1 cellular context compared by ENCODE assay signal in genomic region chr3:134341391-134341790, GRCh38.
TF ChIP-seq lines count a peak whose summit lies in the region.

No MANE protein-coding gene starts in this region.

TF ChIP-seq in GM23338, 12 proteins besides CTCF, POLR2A, EP300 and RAD21:
- no peak for TF ChIP-seq STAT1 (IDR thresholded peaks at IDR 0.05; ENCODE audit: unreplicated experiment)
- TF ChIP-seq EZH2 (IDR thresholded peaks at IDR 0.05; ENCODE audit: low read depth, unreplicated experiment): no peak
- TF ChIP-seq EZH2phosphoT487 (IDR thresholded peaks at IDR 0.05; ENCODE audit: unreplicated experiment): no peak
- no peak for TF ChIP-seq POLR2AphosphoS5 (IDR thresholded peaks at IDR 0.05; ENCODE audit: low read depth)
- TF ChIP-seq NANOG (IDR thresholded peaks at IDR 0.05; ENCODE audit: borderline replicate concordance): no peak
- TF ChIP-seq ZNF331 (CRISPR knock-in tag; IDR thresholded peaks at IDR 0.05; ENCODE audit: low read depth): no peak
- TF ChIP-seq JUNB (IDR thresholded peaks at IDR 0.05; ENCODE audit: unreplicated experiment): no peak
- TF ChIP-seq, protein P1, sequence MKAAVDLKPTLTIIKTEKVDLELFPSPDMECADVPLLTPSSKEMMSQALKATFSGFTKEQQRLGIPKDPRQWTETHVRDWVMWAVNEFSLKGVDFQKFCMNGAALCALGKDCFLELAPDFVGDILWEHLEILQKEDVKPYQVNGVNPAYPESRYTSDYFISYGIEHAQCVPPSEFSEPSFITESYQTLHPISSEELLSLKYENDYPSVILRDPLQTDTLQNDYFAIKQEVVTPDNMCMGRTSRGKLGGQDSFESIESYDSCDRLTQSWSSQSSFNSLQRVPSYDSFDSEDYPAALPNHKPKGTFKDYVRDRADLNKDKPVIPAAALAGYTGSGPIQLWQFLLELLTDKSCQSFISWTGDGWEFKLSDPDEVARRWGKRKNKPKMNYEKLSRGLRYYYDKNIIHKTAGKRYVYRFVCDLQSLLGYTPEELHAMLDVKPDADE (IDR thresholded peaks at IDR 0.05): no peak
- no peak for TF ChIP-seq ZNF462 (CRISPR knock-in tag; IDR thresholded peaks at IDR 0.05)
- TF ChIP-seq ZNF114 (CRISPR knock-in tag; IDR thresholded peaks at IDR 0.05): no peak
- TF ChIP-seq CREB1 (CRISPR knock-in tag; IDR thresholded peaks at IDR 0.05; ENCODE audit: low read depth): no peak
- TF ChIP-seq REST (IDR thresholded peaks at IDR 0.05; ENCODE audit: unreplicated experiment): no peak
